In genomic region chr4:6372649-6373525, GRCh38 we compare ENCODE assay signal across 8 cellular contexts.
DNase-seq lines count a peak whose midpoint lies in the region; ATAC-seq lines count a peak whose summit lies in the region.

No MANE protein-coding gene starts in this region.

- no peaks in the 10 kb centered on the region for H3K27me3 Mint-ChIP-seq in activated T-helper 2 cell treated with anti-CD3 and anti-CD28 coated beads, Interferon-gamma antibody, Interleukin-2, Interleukin-4, amounts not matched to agents 10 μg/mL and 5 μg/mL and 100 μg/mL, durations not matched to agents 14 hours and 24 hours and 36 hours (ENCODE audit: low read depth)
- H3K27me3 Mint-ChIP-seq in stimulated activated memory B cell treated with anti-CD40 and anti-IgM and Interleukin-4, amounts not matched to agents 10 μg/mL and 1 μg/mL and 100 μg/mL, for 72 hours: peaks cover 18% of the 10 kb centered on the region

- DNase-seq in Daoy (ENCODE audit: low read depth) (peak; percentile 60), NAMALWA (ENCODE audit: low spot score) (peak; percentile 74), left colon (no peak)
- peak; percentile 11 for DNase-seq in activated T-helper 2 cell treated with anti-CD3 and anti-CD28 coated beads, Interferon-gamma antibody, Interleukin-2, Interleukin-4, amounts not matched to agents 10 μg/mL and 5 μg/mL and 100 μg/mL, durations not matched to agents 14 hours and 24 hours and 36 hours (ENCODE audit: low spot score)
- no peak for DNase-seq in NK-92 treated with Interleukin-12 subunit alpha and Interleukin-12 subunit beta, amount 100 ng/mL, for 24 hours (lab: John Stamatoyannopoulos, UW)
- DNase-seq in effector CD4-positive, alpha-beta T cell: no peak

- no peaks in the 10 kb centered on the region for H3K4me1 Mint-ChIP-seq in activated T-helper 2 cell treated with anti-CD3 and anti-CD28 coated beads, Interferon-gamma antibody, Interleukin-2, Interleukin-4, amounts not matched to agents 10 μg/mL and 5 μg/mL and 100 μg/mL, durations not matched to agents 14 hours and 24 hours and 36 hours (ENCODE audit: low read depth)
- H3K4me1 Mint-ChIP-seq in stimulated activated memory B cell treated with anti-CD40 and anti-IgM and Interleukin-4, amounts not matched to agents 10 μg/mL and 1 μg/mL and 100 μg/mL, for 72 hours: no peaks in the 10 kb centered on the region

- no peaks in the 10 kb centered on the region for H3K9me3 Mint-ChIP-seq in activated T-helper 2 cell treated with anti-CD3 and anti-CD28 coated beads, Interferon-gamma antibody, Interleukin-2, Interleukin-4, amounts not matched to agents 10 μg/mL and 5 μg/mL and 100 μg/mL, durations not matched to agents 14 hours and 24 hours and 36 hours
- no peaks in the 10 kb centered on the region for H3K9me3 Mint-ChIP-seq in stimulated activated memory B cell treated with anti-CD40 and anti-IgM and Interleukin-4, amounts not matched to agents 10 μg/mL and 1 μg/mL and 100 μg/mL, for 72 hours

- no peak overlapping the region for H3K27ac Mint-ChIP-seq in activated T-helper 2 cell treated with anti-CD3 and anti-CD28 coated beads, Interferon-gamma antibody, Interleukin-2, Interleukin-4, amounts not matched to agents 10 μg/mL and 5 μg/mL and 100 μg/mL, durations not matched to agents 14 hours and 24 hours and 36 hours
- no peak overlapping the region for H3K27ac Mint-ChIP-seq in stimulated activated memory B cell treated with anti-CD40 and anti-IgM and Interleukin-4, amounts not matched to agents 10 μg/mL and 1 μg/mL and 100 μg/mL, for 72 hours

- ATAC-seq in GM19372 (IDR thresholded peaks at IDR 0.05; ENCODE audit: low read depth, unreplicated experiment): peak; percentile 59
- ATAC-seq in left colon: peak; percentile 56
- no peak for ATAC-seq in stimulated activated memory B cell treated with anti-CD40 and anti-IgM and Interleukin-4, amounts not matched to agents 10 μg/mL and 1 μg/mL and 100 μg/mL, for 72 hours

- no peaks in the 10 kb centered on the region for H3K36me3 Mint-ChIP-seq in activated T-helper 2 cell treated with anti-CD3 and anti-CD28 coated beads, Interferon-gamma antibody, Interleukin-2, Interleukin-4, amounts not matched to agents 10 μg/mL and 5 μg/mL and 100 μg/mL, durations not matched to agents 14 hours and 24 hours and 36 hours (ENCODE audit: low read depth)
- H3K36me3 Mint-ChIP-seq in stimulated activated memory B cell treated with anti-CD40 and anti-IgM and Interleukin-4, amounts not matched to agents 10 μg/mL and 1 μg/mL and 100 μg/mL, for 72 hours: no peaks in the 10 kb centered on the region

- intact Hi-C loops in activated T-helper 2 cell treated with anti-CD3 and anti-CD28 coated beads, Interferon-gamma antibody, Interleukin-2, Interleukin-4, amounts not matched to agents 10 μg/mL and 5 μg/mL and 100 μg/mL, durations not matched to agents 14 hours and 24 hours and 36 hours (cut with micrococcal nuclease): no loop called here
- intact Hi-C loops in left colon (cut with DNase I, micrococcal nuclease): no loop called here

- H3K4me3 Mint-ChIP-seq in activated T-helper 2 cell treated with anti-CD3 and anti-CD28 coated beads, Interferon-gamma antibody, Interleukin-2, Interleukin-4, amounts not matched to agents 10 μg/mL and 5 μg/mL and 100 μg/mL, durations not matched to agents 14 hours and 24 hours and 36 hours (ENCODE audit: low read depth): no peak overlapping the region
- H3K4me3 Mint-ChIP-seq in stimulated activated memory B cell treated with anti-CD40 and anti-IgM and Interleukin-4, amounts not matched to agents 10 μg/mL and 1 μg/mL and 100 μg/mL, for 72 hours: no peak overlapping the region

Comparison
In these comparisons a context has a peak if more than half of its experiments do, and no peak if none do; other contexts are left out.
1. DNase-seq: peak in Daoy (single experiment), NAMALWA (single experiment) and activated T-helper 2 cell treated with anti-CD3 and anti-CD28 coated beads, Interferon-gamma antibody, Interleukin-2, Interleukin-4, amounts not matched to agents 10 μg/mL and 5 μg/mL and 100 μg/mL, durations not matched to agents 14 hours and 24 hours and 36 hours (single experiment); none in left colon (0 of 2), NK-92 treated with Interleukin-12 subunit alpha and Interleukin-12 subunit beta, amount 100 ng/mL, for 24 hours (single experiment) and effector CD4-positive, alpha-beta T cell (single experiment).